1 cellular context compared by ENCODE assay signal in genomic region chr17:82246365-82247174, GRCh38.
TF ChIP-seq lines count a peak whose summit lies in the region.

No MANE protein-coding gene starts in this region.

TF ChIP-seq in IMR-90, 13 proteins besides CTCF, POLR2A, EP300 and RAD21 (continued from another document):
- TF ChIP-seq ELK1 (IDR thresholded peaks at IDR 0.05; ENCODE audit: borderline replicate concordance, low read depth, low read length) (no peak), CHD1 (IDR thresholded peaks at IDR 0.05; ENCODE audit: low read depth, low read length) (no peak)
